In genomic region chr21:14988760-14989159, GRCh38 we compare ENCODE assay signal across 18 cellular contexts.
"Had no signal": no experiment of that assay in that cellular context is flagged by ENCODE, and none has a peak within 500 bp of the region (broad histone marks: within the 10 kb centered on the region; RNA-seq: fewer than 3 reads in every experiment).

No MANE protein-coding gene starts in this region.

- DNase-seq: activated CD4-positive, alpha-beta memory T cell treated with anti-CD3 and anti-CD28 coated beads for 36 hours; activated CD4-positive, alpha-beta T cell treated with anti-CD3 and anti-CD28 coated beads for 48 hours; activated CD4-positive, CD25-positive, alpha-beta regulatory T cell; activated effector memory CD4-positive, alpha-beta T cell treated with Interleukin-2 at 50 U/mL for 16 hours; activated naive CD4-positive, alpha-beta T cell treated with anti-CD3 and anti-CD28 coated beads for 36 hours; activated T-cell treated with anti-CD3 and anti-CD28 coated beads, Interleukin-2, amount 50 U/mL, for 72 hours; amygdala; cortex of kidney; immature natural killer cell; naive B cell; stimulated activated CD4-positive, alpha-beta T cell treated with anti-CD3 and anti-CD28 coated beads, Interleukin-12 subunit alpha, Interleukin-12 subunit beta, amount 100 ng/mL, for 4 hours; SW 1271; T-helper 17 cell; tibial artery had no signal

- H3K9me3 Mint-ChIP-seq: activated CD4-positive, alpha-beta memory T cell treated with anti-CD3 and anti-CD28 coated beads for 36 hours; activated naive CD4-positive, alpha-beta T cell treated with anti-CD3 and anti-CD28 coated beads for 36 hours; activated T-cell treated with anti-CD3 and anti-CD28 coated beads, Interleukin-2, amount 50 U/mL, for 72 hours; immature natural killer cell; naive B cell; stimulated activated naive CD8-positive, alpha-beta T cell treated with anti-CD3 and anti-CD28 coated beads, Interleukin-15, Interleukin-2, amounts not matched to agents 100 ng/mL and 50 ng/mL, for 24 hours had no signal

- ATAC-seq: activated T-cell treated with anti-CD3 and anti-CD28 coated beads, Interleukin-2, amount 50 U/mL, for 72 hours; T-helper 17 cell had no signal

- H3K4me3 ChIP-seq: left ventricle myocardium inferior, prostate gland, right atrium auricular region, tibial artery had no signal

- H3K4me3 Mint-ChIP-seq: activated CD4-positive, alpha-beta memory T cell treated with anti-CD3 and anti-CD28 coated beads for 36 hours; activated naive CD4-positive, alpha-beta T cell treated with anti-CD3 and anti-CD28 coated beads for 36 hours; activated T-cell treated with anti-CD3 and anti-CD28 coated beads, Interleukin-2, amount 50 U/mL, for 72 hours; immature natural killer cell; naive B cell; stimulated activated naive CD8-positive, alpha-beta T cell treated with anti-CD3 and anti-CD28 coated beads, Interleukin-15, Interleukin-2, amounts not matched to agents 100 ng/mL and 50 ng/mL, for 24 hours; T-helper 17 cell had no signal

- H3K27ac Mint-ChIP-seq: activated CD4-positive, alpha-beta memory T cell treated with anti-CD3 and anti-CD28 coated beads for 36 hours; activated naive CD4-positive, alpha-beta T cell treated with anti-CD3 and anti-CD28 coated beads for 36 hours; activated T-cell treated with anti-CD3 and anti-CD28 coated beads, Interleukin-2, amount 50 U/mL, for 72 hours; immature natural killer cell; stimulated activated naive CD8-positive, alpha-beta T cell treated with anti-CD3 and anti-CD28 coated beads, Interleukin-15, Interleukin-2, amounts not matched to agents 100 ng/mL and 50 ng/mL, for 24 hours; T-helper 17 cell had no signal

- H3K27me3 ChIP-seq: right atrium auricular region, tibial artery had no signal

- H3K27ac ChIP-seq: left ventricle myocardium inferior, prostate gland, right atrium auricular region, tibial artery had no signal

- H3K27me3 Mint-ChIP-seq: activated CD4-positive, alpha-beta memory T cell treated with anti-CD3 and anti-CD28 coated beads for 36 hours; naive B cell; stimulated activated naive CD8-positive, alpha-beta T cell treated with anti-CD3 and anti-CD28 coated beads, Interleukin-15, Interleukin-2, amounts not matched to agents 100 ng/mL and 50 ng/mL, for 24 hours; T-helper 17 cell had no signal
